ENCODE assay signal across 8 cellular contexts in the genomic region with DNA sequence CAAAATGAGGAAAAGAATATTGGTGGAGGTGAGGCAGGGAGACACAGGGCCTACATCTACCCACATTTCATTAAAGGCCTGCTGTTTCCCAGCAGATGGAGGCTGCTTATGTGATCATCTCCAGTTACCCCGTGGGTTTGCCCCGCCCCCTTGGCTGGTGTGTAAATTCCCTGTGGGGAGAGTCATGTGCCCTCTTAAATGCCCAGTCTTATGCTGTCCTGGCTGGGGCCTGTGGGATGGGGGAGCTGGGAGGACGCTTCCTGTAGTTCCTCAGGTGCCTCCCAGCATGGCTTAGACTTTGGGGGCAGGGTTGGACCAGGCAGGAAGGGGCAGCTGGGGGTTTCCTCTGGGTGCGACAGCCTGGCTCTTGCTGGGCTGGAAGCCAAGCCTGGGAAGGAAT. TPM values are rescaled to one million over a fixed set of nuclear protein-coding genes. Genes with fewer than 3 reads are reported as not detected.
DNase-seq lines count a peak whose midpoint lies in the region; ATAC-seq and TF ChIP-seq lines count a peak whose summit lies in the region.

No MANE protein-coding gene starts in this region.

- peaks cover 42% of the 10 kb centered on the region for H3F3A ChIP-seq in SK-N-SH (replicated peaks; ENCODE audit: insufficient read depth)

- 8% methylated on average over 4 of the region's 4 CpGs for WGBS in SK-N-SH (ENCODE audit: low lambda C conversion rate)

- H3K79me2 ChIP-seq in SK-N-SH (ENCODE audit: insufficient read depth) = no peaks in the 10 kb centered on the region

- peak overlapping the region; percentile 61; the same call in 1 of the 2 replicates for H2AFZ ChIP-seq in SK-N-SH (ENCODE audit: low read depth)

- no peak for TF ChIP-seq CTCF in SK-N-SH (IDR thresholded peaks at IDR 0.05)
- TF ChIP-seq CTCF in fibroblast of mammary gland (conservative IDR thresholded peaks at IDR 0.05; ENCODE audit: control insufficient read depth, insufficient read depth, low read depth, low read length) = no peak

- no peak for TF ChIP-seq RAD21 in SK-N-SH (IDR thresholded peaks at IDR 0.05; ENCODE audit: low read length)

- H3K4me3 ChIP-seq in SK-N-SH (ENCODE audit: low read depth in 2 of 2, low read length in 1 of 2) (no peak overlapping the region), fibroblast of mammary gland (ENCODE audit: control insufficient read depth, low read depth, low read length) (no peak overlapping the region)

- CTCF ChIA-PET in SK-N-SH (lab: Yijun Ruan, JAX) = interaction anchor here (1.0 to 1.2 kb wide), 2 partner anchors 74 to 75 kb away, joined by 3 to 4 read pairs; no protein-coding TSS in a partner anchor

- H3K27ac ChIP-seq in SK-N-SH (ENCODE audit: low read depth in 2 of 2, low read length in 1 of 2) = peak overlapping the region; percentile 88 to 90

- H3K4me2 ChIP-seq in SK-N-SH = peak overlapping the region; percentile 41; the same call in 1 of the 2 replicates

- H3K36me3 ChIP-seq in SK-N-SH (replicated peaks in 1 of 2; ENCODE audit: control insufficient read depth in 1 of 2, insufficient read depth in 2 of 2, low read length in 1 of 2) = no peaks in the 10 kb centered on the region

- peak in 1 of 2 experiments; percentile 80; a peak in 1 of 4 replicates for TF ChIP-seq EP300 in SK-N-SH (IDR thresholded peaks at IDR 0.05; ENCODE audit: borderline replicate concordance in 1 of 2, low read depth in 1 of 2, low read length in 1 of 2)

- H3K9me2 ChIP-seq in SK-N-SH = no peaks in the 10 kb centered on the region

- peak overlapping the region; percentile 54 for H3K9ac ChIP-seq in SK-N-SH

- H3K4me1 ChIP-seq in SK-N-SH (ENCODE audit: control insufficient read depth in 1 of 2, insufficient read depth in 2 of 2, low read depth in 1 of 2, low read length in 1 of 2) = peaks cover 7 to 28% of the 10 kb centered on the region in 2 experiments; a peak in 3 of 4 replicates

- POLR2A ChIA-PET in SK-N-SH (lab: Yijun Ruan, JAX) = no interaction called here

- H4K20me1 ChIP-seq in SK-N-SH (ENCODE audit: insufficient read depth) = no peaks in the 10 kb centered on the region

- ATAC-seq in HG03039 (IDR thresholded peaks at IDR 0.05; ENCODE audit: unreplicated experiment) (no peak), HG03520 (IDR thresholded peaks at IDR 0.05; ENCODE audit: unreplicated experiment) (no peak)

- no peaks in the 10 kb centered on the region for H3K27me3 ChIP-seq in SK-N-SH (ENCODE audit: insufficient read depth)

- DNase-seq in stimulated activated naive CD4-positive, alpha-beta T cell treated with Interleukin-2 at 50 U/mL for 16 hours (lab: John Stamatoyannopoulos, UW) = peak; percentile 18
- no peak for DNase-seq in stimulated activated naive CD4-positive, alpha-beta T cell (lab: John Stamatoyannopoulos, UW)
- DNase-seq in SK-N-SH (peak; percentile 35), fibroblast of mammary gland (ENCODE audit: low read depth) (peak; percentile 90), renal cortical epithelial cell (ENCODE audit: low read depth) (peak; percentile 97), Ammon's horn (ENCODE audit: low spot score) (no peak)

- H3K9me3 ChIP-seq in SK-N-SH = no peaks in the 10 kb centered on the region

TF ChIP-seq in SK-N-SH, 30 proteins besides CTCF, POLR2A, EP300 and RAD21 (continues in another document):
- TF ChIP-seq, protein P1, sequence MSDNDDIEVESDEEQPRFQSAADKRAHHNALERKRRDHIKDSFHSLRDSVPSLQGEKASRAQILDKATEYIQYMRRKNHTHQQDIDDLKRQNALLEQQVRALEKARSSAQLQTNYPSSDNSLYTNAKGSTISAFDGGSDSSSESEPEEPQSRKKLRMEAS (IDR thresholded peaks at IDR 0.05; ENCODE audit: low read depth) = peak; percentile 92
- TF ChIP-seq, protein P2, sequence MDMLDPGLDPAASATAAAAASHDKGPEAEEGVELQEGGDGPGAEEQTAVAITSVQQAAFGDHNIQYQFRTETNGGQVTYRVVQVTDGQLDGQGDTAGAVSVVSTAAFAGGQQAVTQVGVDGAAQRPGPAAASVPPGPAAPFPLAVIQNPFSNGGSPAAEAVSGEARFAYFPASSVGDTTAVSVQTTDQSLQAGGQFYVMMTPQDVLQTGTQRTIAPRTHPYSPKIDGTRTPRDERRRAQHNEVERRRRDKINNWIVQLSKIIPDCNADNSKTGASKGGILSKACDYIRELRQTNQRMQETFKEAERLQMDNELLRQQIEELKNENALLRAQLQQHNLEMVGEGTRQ (IDR thresholded peaks at IDR 0.05; ENCODE audit: borderline replicate concordance, low read depth, low read length) = 0 out of 2 replicates have a peak, but pooled peaks have one; percentile 33
- TF ChIP-seq TAF1 (IDR thresholded peaks at IDR 0.05; ENCODE audit: borderline replicate concordance, low read depth, low read length) (0 out of 2 replicates have a peak, but pooled peaks have one; percentile 49), NFIC (IDR thresholded peaks at IDR 0.05; ENCODE audit: borderline replicate concordance) (peak; percentile 92), SIN3A (IDR thresholded peaks at IDR 0.05; ENCODE audit: borderline replicate concordance, low read depth, low read length) (peak; percentile 35; the same call in 1 of the 2 replicates), TEAD4 (IDR thresholded peaks at IDR 0.05; ENCODE audit: borderline replicate concordance, insufficient read depth) (peak; percentile 57), EZH2phosphoT487 (IDR thresholded peaks at IDR 0.05; ENCODE audit: borderline replicate concordance, low read depth) (no peak), TCF12 (IDR thresholded peaks at IDR 0.05) (peak; percentile 87), NRF1 (IDR thresholded peaks at IDR 0.05; ENCODE audit: low read depth, low read length) (no peak), RXRA (IDR thresholded peaks at IDR 0.05; ENCODE audit: borderline replicate concordance, low read depth) (peak; percentile 70; the same call in 1 of the 2 replicates)
- TF ChIP-seq, protein P3, sequence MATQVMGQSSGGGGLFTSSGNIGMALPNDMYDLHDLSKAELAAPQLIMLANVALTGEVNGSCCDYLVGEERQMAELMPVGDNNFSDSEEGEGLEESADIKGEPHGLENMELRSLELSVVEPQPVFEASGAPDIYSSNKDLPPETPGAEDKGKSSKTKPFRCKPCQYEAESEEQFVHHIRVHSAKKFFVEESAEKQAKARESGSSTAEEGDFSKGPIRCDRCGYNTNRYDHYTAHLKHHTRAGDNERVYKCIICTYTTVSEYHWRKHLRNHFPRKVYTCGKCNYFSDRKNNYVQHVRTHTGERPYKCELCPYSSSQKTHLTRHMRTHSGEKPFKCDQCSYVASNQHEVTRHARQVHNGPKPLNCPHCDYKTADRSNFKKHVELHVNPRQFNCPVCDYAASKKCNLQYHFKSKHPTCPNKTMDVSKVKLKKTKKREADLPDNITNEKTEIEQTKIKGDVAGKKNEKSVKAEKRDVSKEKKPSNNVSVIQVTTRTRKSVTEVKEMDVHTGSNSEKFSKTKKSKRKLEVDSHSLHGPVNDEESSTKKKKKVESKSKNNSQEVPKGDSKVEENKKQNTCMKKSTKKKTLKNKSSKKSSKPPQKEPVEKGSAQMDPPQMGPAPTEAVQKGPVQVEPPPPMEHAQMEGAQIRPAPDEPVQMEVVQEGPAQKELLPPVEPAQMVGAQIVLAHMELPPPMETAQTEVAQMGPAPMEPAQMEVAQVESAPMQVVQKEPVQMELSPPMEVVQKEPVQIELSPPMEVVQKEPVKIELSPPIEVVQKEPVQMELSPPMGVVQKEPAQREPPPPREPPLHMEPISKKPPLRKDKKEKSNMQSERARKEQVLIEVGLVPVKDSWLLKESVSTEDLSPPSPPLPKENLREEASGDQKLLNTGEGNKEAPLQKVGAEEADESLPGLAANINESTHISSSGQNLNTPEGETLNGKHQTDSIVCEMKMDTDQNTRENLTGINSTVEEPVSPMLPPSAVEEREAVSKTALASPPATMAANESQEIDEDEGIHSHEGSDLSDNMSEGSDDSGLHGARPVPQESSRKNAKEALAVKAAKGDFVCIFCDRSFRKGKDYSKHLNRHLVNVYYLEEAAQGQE (IDR thresholded peaks at IDR 0.05; ENCODE audit: low read depth, low read length) = no peak
- TF ChIP-seq, protein P4, sequence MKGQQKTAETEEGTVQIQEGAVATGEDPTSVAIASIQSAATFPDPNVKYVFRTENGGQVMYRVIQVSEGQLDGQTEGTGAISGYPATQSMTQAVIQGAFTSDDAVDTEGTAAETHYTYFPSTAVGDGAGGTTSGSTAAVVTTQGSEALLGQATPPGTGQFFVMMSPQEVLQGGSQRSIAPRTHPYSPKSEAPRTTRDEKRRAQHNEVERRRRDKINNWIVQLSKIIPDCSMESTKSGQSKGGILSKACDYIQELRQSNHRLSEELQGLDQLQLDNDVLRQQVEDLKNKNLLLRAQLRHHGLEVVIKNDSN (IDR thresholded peaks at IDR 0.05; ENCODE audit: borderline replicate concordance, low read depth) = peak; percentile 83
- TF ChIP-seq, protein P5, sequence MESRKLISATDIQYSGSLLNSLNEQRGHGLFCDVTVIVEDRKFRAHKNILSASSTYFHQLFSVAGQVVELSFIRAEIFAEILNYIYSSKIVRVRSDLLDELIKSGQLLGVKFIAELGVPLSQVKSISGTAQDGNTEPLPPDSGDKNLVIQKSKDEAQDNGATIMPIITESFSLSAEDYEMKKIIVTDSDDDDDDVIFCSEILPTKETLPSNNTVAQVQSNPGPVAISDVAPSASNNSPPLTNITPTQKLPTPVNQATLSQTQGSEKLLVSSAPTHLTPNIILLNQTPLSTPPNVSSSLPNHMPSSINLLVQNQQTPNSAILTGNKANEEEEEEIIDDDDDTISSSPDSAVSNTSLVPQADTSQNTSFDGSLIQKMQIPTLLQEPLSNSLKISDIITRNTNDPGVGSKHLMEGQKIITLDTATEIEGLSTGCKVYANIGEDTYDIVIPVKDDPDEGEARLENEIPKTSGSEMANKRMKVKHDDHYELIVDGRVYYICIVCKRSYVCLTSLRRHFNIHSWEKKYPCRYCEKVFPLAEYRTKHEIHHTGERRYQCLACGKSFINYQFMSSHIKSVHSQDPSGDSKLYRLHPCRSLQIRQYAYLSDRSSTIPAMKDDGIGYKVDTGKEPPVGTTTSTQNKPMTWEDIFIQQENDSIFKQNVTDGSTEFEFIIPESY (IDR thresholded peaks at IDR 0.05; ENCODE audit: borderline replicate concordance, low read depth) = peak; percentile 48; the same call in 1 of the 2 replicates
- TF ChIP-seq, protein P6, sequence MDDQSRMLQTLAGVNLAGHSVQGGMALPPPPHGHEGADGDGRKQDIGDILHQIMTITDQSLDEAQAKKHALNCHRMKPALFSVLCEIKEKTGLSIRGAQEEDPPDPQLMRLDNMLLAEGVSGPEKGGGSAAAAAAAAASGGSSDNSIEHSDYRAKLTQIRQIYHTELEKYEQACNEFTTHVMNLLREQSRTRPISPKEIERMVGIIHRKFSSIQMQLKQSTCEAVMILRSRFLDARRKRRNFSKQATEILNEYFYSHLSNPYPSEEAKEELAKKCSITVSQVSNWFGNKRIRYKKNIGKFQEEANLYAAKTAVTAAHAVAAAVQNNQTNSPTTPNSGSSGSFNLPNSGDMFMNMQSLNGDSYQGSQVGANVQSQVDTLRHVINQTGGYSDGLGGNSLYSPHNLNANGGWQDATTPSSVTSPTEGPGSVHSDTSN (IDR thresholded peaks at IDR 0.05) = peak; percentile 66

RNA-seq across cellular contexts. Expression of a gene that starts 15.5 kb away (rescaled TPM):
- polyA plus RNA-seq in SK-N-SH (2012; rRNA removed) = 5.9 and 10.1 TPM in 2 replicates
- polyA plus RNA-seq in SK-N-SH (2012; cell fraction: cytosol; rRNA removed) = 6.7 and 10.0 TPM in 2 replicates
- polyA plus RNA-seq in SK-N-SH (2012; cell fraction: nucleus; rRNA removed) = 5.6 and 13.0 TPM in 2 replicates
- total RNA-seq in renal cortical epithelial cell = 33.5 and 45.1 TPM in 2 replicates

Comparison
In these comparisons a context has a peak if more than half of its experiments do, and no peak if none do; other contexts are left out.
1. DNase-seq: peak in stimulated activated naive CD4-positive, alpha-beta T cell treated with Interleukin-2 at 50 U/mL for 16 hours (single experiment), SK-N-SH (single experiment), fibroblast of mammary gland (single experiment) and renal cortical epithelial cell (single experiment); none in stimulated activated naive CD4-positive, alpha-beta T cell (0 of 6) and Ammon's horn (single experiment).